In the genomic region with DNA sequence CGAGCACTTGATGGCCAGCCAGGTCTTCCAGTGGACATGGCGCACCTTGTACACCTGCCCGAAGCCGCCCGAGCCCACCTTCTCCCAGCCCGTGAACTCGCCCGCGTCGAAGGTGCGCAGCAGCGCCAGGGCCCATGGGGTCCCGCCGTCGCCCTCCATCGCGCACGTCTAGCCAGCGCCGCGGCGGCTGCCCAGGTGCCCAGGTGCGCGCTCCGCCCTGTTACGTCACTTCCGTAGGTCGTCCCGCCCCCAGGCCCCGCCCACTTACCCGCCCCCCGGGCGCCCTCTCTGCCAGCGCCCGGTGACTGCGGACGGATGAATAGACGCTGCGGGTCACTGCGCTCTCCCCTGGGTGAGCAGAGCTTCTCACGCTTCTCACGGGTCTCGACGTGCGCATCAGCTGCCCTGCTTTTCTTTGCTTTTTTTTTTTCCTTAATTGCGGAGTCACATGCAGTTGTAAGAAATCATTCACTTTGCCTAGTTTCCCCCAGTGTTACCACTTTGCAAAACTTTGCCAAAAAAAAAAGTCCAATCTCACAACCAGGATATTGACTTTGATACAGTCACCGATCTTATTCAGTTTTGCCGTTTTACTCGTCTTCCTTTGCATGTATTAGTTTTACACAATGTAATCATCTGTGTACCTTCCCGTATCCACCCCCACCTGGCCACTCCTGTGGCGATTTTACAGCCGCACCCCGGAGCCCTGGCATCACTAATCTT, we compare ENCODE assay signal across 1 cellular context.
TF ChIP-seq lines count a peak whose summit lies in the region.

Gene RIPK4 (minus strand): TSS at position 170 of the 723 bp plus-strand sequence. CDS start 11 bp downstream, at position 159.

TF ChIP-seq in HepG2, 621 proteins besides CTCF, POLR2A, EP300 and RAD21 (continued from another document and continues in another):
- TF ChIP-seq ZNF609 (CRISPR knock-in tag; IDR thresholded peaks at IDR 0.05; ENCODE audit: borderline replicate concordance) = no peak
- no peak for TF ChIP-seq ARID2 (CRISPR knock-in tag; IDR thresholded peaks at IDR 0.05; ENCODE audit: borderline replicate concordance)
- peak; percentile 68; the same call in 1 of the 2 replicates for TF ChIP-seq ZNF138 (CRISPR knock-in tag; IDR thresholded peaks at IDR 0.05; ENCODE audit: low read depth)
- TF ChIP-seq ZNF616 (CRISPR knock-in tag; IDR thresholded peaks at IDR 0.05; ENCODE audit: low read depth) = peak; percentile 66; the same call in 1 of the 2 replicates
- TF ChIP-seq HNF4G (IDR thresholded peaks at IDR 0.05; ENCODE audit: borderline replicate concordance, low read depth, low read length) = no peak
- TF ChIP-seq HNF4G (CRISPR knock-in tag; IDR thresholded peaks at IDR 0.05; ENCODE audit: borderline replicate concordance, low read depth) = no peak
- no peak for TF ChIP-seq ZBTB38 (CRISPR knock-in tag; IDR thresholded peaks at IDR 0.05)
- TF ChIP-seq, protein P1, sequence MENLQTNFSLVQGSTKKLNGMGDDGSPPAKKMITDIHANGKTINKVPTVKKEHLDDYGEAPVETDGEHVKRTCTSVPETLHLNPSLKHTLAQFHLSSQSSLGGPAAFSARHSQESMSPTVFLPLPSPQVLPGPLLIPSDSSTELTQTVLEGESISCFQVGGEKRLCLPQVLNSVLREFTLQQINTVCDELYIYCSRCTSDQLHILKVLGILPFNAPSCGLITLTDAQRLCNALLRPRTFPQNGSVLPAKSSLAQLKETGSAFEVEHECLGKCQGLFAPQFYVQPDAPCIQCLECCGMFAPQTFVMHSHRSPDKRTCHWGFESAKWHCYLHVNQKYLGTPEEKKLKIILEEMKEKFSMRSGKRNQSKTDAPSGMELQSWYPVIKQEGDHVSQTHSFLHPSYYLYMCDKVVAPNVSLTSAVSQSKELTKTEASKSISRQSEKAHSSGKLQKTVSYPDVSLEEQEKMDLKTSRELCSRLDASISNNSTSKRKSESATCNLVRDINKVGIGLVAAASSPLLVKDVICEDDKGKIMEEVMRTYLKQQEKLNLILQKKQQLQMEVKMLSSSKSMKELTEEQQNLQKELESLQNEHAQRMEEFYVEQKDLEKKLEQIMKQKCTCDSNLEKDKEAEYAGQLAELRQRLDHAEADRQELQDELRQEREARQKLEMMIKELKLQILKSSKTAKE (CRISPR knock-in tag; IDR thresholded peaks at IDR 0.05; ENCODE audit: borderline replicate concordance) = peak; percentile 30; the same call in 1 of the 2 replicates
- TF ChIP-seq MYNN (CRISPR knock-in tag; IDR thresholded peaks at IDR 0.05; ENCODE audit: low read depth) = no peak
- TF ChIP-seq GZF1 (CRISPR knock-in tag; IDR thresholded peaks at IDR 0.05) = no peak
- TF ChIP-seq ZNF709 (CRISPR knock-in tag; IDR thresholded peaks at IDR 0.05) = no peak
- TF ChIP-seq ZBTB43 (CRISPR knock-in tag; conservative IDR thresholded peaks at IDR 0.05) = 0 out of 2 replicates have a peak, but pooled peaks have one; percentile 24
- TF ChIP-seq, protein P2, sequence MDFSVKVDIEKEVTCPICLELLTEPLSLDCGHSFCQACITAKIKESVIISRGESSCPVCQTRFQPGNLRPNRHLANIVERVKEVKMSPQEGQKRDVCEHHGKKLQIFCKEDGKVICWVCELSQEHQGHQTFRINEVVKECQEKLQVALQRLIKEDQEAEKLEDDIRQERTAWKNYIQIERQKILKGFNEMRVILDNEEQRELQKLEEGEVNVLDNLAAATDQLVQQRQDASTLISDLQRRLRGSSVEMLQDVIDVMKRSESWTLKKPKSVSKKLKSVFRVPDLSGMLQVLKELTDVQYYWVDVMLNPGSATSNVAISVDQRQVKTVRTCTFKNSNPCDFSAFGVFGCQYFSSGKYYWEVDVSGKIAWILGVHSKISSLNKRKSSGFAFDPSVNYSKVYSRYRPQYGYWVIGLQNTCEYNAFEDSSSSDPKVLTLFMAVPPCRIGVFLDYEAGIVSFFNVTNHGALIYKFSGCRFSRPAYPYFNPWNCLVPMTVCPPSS (IDR thresholded peaks at IDR 0.05) = no peak
- TF ChIP-seq POLR2AphosphoS2 (IDR thresholded peaks at IDR 0.05; ENCODE audit: low read depth, low read length) = no peak
- TF ChIP-seq NCOA2 (CRISPR knock-in tag; IDR thresholded peaks at IDR 0.05) = no peak
- TF ChIP-seq TRIM24 (CRISPR knock-in tag; IDR thresholded peaks at IDR 0.05) = no peak
- TF ChIP-seq ARNT (IDR thresholded peaks at IDR 0.05) = no peak
- no peak for TF ChIP-seq SUZ12 (IDR thresholded peaks at IDR 0.05; ENCODE audit: low read depth, low read length)
- TF ChIP-seq ZNF816 (CRISPR knock-in tag; IDR thresholded peaks at IDR 0.05; ENCODE audit: borderline replicate concordance) = no peak
- TF ChIP-seq TFAP4 (IDR thresholded peaks at IDR 0.05; ENCODE audit: borderline replicate concordance, low read depth) = peak; percentile 21; the same call in 1 of the 2 replicates
- TF ChIP-seq, protein P3, sequence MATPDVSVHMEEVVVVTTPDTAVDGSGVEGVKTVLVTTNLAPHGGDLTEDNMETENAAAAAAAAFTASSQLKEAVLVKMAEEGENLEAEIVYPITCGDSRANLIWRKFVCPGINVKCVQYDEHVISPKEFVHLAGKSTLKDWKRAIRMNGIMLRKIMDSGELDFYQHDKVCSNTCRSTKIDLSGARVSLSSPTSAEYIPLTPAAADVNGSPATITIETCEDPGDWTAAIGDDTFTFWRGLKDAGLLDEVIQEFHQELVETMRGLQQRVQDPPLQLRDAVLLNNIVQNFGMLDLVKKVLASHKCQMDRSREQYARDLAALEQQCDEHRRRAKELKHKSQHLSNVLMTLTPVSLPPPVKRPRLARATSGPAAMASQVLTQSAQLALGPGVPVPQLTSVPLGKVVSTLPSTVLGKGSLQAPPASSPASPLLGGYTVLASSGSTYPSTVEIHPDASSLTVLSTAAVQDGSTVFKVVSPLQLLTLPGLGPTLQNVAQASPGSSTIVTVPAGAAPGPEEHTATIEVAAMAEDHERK (CRISPR knock-in tag; IDR thresholded peaks at IDR 0.05; ENCODE audit: low read depth) = no peak
- no peak for TF ChIP-seq MIER2 (CRISPR knock-in tag; IDR thresholded peaks at IDR 0.05)
- TF ChIP-seq KAT7 (CRISPR knock-in tag; IDR thresholded peaks at IDR 0.05; ENCODE audit: borderline replicate concordance) = peak; percentile 32; the same call in 1 of the 2 replicates
- 0 out of 2 replicates have a peak, but pooled peaks have one; percentile 45 for TF ChIP-seq HMGXB3 (CRISPR knock-in tag; IDR thresholded peaks at IDR 0.05; ENCODE audit: borderline replicate concordance)
- TF ChIP-seq, protein P4, sequence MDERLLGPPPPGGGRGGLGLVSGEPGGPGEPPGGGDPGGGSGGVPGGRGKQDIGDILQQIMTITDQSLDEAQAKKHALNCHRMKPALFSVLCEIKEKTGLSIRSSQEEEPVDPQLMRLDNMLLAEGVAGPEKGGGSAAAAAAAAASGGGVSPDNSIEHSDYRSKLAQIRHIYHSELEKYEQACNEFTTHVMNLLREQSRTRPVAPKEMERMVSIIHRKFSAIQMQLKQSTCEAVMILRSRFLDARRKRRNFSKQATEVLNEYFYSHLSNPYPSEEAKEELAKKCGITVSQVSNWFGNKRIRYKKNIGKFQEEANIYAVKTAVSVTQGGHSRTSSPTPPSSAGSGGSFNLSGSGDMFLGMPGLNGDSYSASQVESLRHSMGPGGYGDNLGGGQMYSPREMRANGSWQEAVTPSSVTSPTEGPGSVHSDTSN (CRISPR knock-in tag; IDR thresholded peaks at IDR 0.05) = no peak
- TF ChIP-seq CCDC6 (CRISPR knock-in tag; IDR thresholded peaks at IDR 0.05) = no peak
- TF ChIP-seq SP5 (CRISPR knock-in tag; IDR thresholded peaks at IDR 0.05; ENCODE audit: borderline replicate concordance, low read depth) = peak; percentile 57; the same call in 1 of the 2 replicates
- no peak for TF ChIP-seq ZNF136 (CRISPR knock-in tag; IDR thresholded peaks at IDR 0.05; ENCODE audit: low read depth)
- no peak for TF ChIP-seq XBP1 (CRISPR knock-in tag; IDR thresholded peaks at IDR 0.05)
- no peak for TF ChIP-seq ZFP41 (CRISPR knock-in tag; IDR thresholded peaks at IDR 0.05; ENCODE audit: borderline replicate concordance)
